In the genomic region with DNA sequence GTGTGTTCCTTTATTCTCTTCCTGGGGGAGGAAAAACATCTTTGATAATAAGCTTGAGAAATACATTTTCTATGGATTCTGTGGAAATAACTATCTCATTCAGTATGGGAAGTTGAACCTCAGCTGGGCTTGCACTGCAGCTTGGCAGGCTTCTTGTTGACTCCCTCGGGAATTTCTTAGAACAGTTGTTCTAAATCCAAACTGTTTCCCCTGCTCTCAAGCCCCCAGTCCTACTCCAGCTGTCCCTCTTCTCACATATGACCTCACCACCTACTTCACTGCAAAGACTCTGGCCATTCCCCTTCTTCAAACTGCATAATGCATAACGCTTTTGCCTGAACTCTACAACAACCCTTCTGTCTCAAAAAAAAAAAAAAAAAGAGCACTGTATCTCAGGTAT, we compare ENCODE assay signal across 1 cellular context.
TF ChIP-seq lines count a peak whose summit lies in the region.

No MANE protein-coding gene starts in this region.

TF ChIP-seq in SK-N-SH, 30 proteins besides CTCF, POLR2A, EP300 and RAD21 (continued from another document):
- TF ChIP-seq SMC3 (IDR thresholded peaks at IDR 0.05; ENCODE audit: low read depth, low read length): no peak
- no peak for TF ChIP-seq TCF12 (IDR thresholded peaks at IDR 0.05)
- no peak for TF ChIP-seq GATA2 (CRISPR knock-in tag; IDR thresholded peaks at IDR 0.05)
- TF ChIP-seq YY1 (IDR thresholded peaks at IDR 0.05; ENCODE audit: low read depth): no peak
- TF ChIP-seq USF1 (IDR thresholded peaks at IDR 0.05; ENCODE audit: borderline replicate concordance, low read depth): no peak
- TF ChIP-seq FOSL2 (IDR thresholded peaks at IDR 0.05; ENCODE audit: borderline replicate concordance, low read depth): no peak
- TF ChIP-seq CHD2 (IDR thresholded peaks at IDR 0.05; ENCODE audit: low read length, partially characterized antibody): no peak
- TF ChIP-seq JUND (IDR thresholded peaks at IDR 0.05): no peak
- TF ChIP-seq, protein P1, sequence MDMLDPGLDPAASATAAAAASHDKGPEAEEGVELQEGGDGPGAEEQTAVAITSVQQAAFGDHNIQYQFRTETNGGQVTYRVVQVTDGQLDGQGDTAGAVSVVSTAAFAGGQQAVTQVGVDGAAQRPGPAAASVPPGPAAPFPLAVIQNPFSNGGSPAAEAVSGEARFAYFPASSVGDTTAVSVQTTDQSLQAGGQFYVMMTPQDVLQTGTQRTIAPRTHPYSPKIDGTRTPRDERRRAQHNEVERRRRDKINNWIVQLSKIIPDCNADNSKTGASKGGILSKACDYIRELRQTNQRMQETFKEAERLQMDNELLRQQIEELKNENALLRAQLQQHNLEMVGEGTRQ (IDR thresholded peaks at IDR 0.05; ENCODE audit: borderline replicate concordance, low read depth, low read length): no peak
- TF ChIP-seq MXI1 (IDR thresholded peaks at IDR 0.05; ENCODE audit: low read depth, low read length): no peak
- no peak for TF ChIP-seq RFX5 (IDR thresholded peaks at IDR 0.05; ENCODE audit: low read length)
